2 cellular contexts compared by ENCODE assay signal in genomic region chr6:149891864-149892263, GRCh38. TPM values are rescaled to one million over a fixed set of nuclear protein-coding genes. Genes with fewer than 3 reads are reported as not detected.
"Had no signal": no experiment of that assay in that cellular context is flagged by ENCODE, and none has a peak within 500 bp of the region (broad histone marks: within the 10 kb centered on the region; RNA-seq: fewer than 3 reads in every experiment).

No MANE protein-coding gene starts in this region.

RNA-seq across cellular contexts. Expression of gene RAET1E, which starts 6.0 kb away (rescaled TPM):
- total RNA-seq: IMR-90, SJCRH30 had no signal
- polyA plus RNA-seq: IMR-90 had no signal

RNA-seq across cellular contexts. Expression of gene RAET1G, which starts 31.1 kb away (rescaled TPM):
- total RNA-seq: SJCRH30 had no signal
